ENCODE assay signal across 15 cellular contexts in genomic region chr11:126483796-126484195, GRCh38.
"Had no signal": no experiment of that assay in that cellular context is flagged by ENCODE, and none has a peak within 500 bp of the region (broad histone marks: within the 10 kb centered on the region; RNA-seq: fewer than 3 reads in every experiment).

No MANE protein-coding gene starts in this region.

- H3K9me3 ChIP-seq: neutrophil, suprapubic skin had no signal

- ATAC-seq: stimulated activated naive CD8-positive, alpha-beta T cell treated with anti-CD3 and anti-CD28 coated beads, Interleukin-15, Interleukin-2, amounts not matched to agents 100 U/mL and 50 U/mL, for 24 hours had no signal

- H3K4me1 ChIP-seq: parathyroid adenoma had no signal

- H3K27me3 Mint-ChIP-seq: naive B cell had no signal

- H3K27ac Mint-ChIP-seq: activated T-helper 1 cell treated with anti-CD3 and anti-CD28 coated beads, Interleukin-12 subunit alpha, Interleukin-12 subunit beta, Interleukin-2, Interleukin-4 antibody, amounts not matched to agents 30 ng/mL and 10 ng/mL and 1 ng/mL, durations not matched to agents 14 hours and 24 hours and 36 hours; naive B cell; T-helper 2 cell treated with Interferon-gamma antibody and Interleukin-4, amounts not matched to agents 5 μg/mL and 100 μg/mL, for 36 hours; type B pancreatic cell had no signal

- H3K79me2 ChIP-seq: parathyroid adenoma had no signal

- H3K27ac ChIP-seq: dorsolateral prefrontal cortex, neutrophil, parathyroid adenoma, skin epidermis, suprapubic skin had no signal

- H3K36me3 Mint-ChIP-seq: naive B cell, type B pancreatic cell had no signal

- H3K27me3 ChIP-seq: dorsolateral prefrontal cortex, neutrophil, suprapubic skin had no signal

- H3K4me3 ChIP-seq: dorsolateral prefrontal cortex, skin epidermis, suprapubic skin had no signal

- DNase-seq: activated CD4-positive, alpha-beta T cell treated with anti-CD3 and anti-CD28 coated beads, Interleukin-2, amount 50 U/mL, for 1 hour; activated CD8-positive, alpha-beta memory T cell treated with anti-CD3 and anti-CD28 coated beads for 24 hours; activated naive CD4-positive, alpha-beta T cell treated with Interleukin-2 at 50 U/mL for 16 hours; islet precursor cell; naive B cell; stimulated activated CD4-positive, alpha-beta T cell treated with anti-CD3 and anti-CD28 coated beads, Interleukin-4, amount 100 ng/mL, for 24 hours; stimulated activated naive CD8-positive, alpha-beta T cell treated with anti-CD3 and anti-CD28 coated beads, Interleukin-15, Interleukin-2, amounts not matched to agents 100 U/mL and 50 U/mL, for 24 hours had no signal

- H3K36me3 ChIP-seq: neutrophil, suprapubic skin had no signal

- H3K9me3 Mint-ChIP-seq: activated T-helper 1 cell treated with anti-CD3 and anti-CD28 coated beads, Interleukin-12 subunit alpha, Interleukin-12 subunit beta, Interleukin-2, Interleukin-4 antibody, amounts not matched to agents 30 ng/mL and 10 ng/mL and 1 ng/mL, durations not matched to agents 14 hours and 24 hours and 36 hours; naive B cell; T-helper 2 cell treated with Interferon-gamma antibody and Interleukin-4, amounts not matched to agents 5 μg/mL and 100 μg/mL, for 36 hours; type B pancreatic cell had no signal

- H3K9ac ChIP-seq: parathyroid adenoma had no signal

- H3K4me3 Mint-ChIP-seq: activated T-helper 1 cell treated with anti-CD3 and anti-CD28 coated beads, Interleukin-12 subunit alpha, Interleukin-12 subunit beta, Interleukin-2, Interleukin-4 antibody, amounts not matched to agents 30 ng/mL and 10 ng/mL and 1 ng/mL, durations not matched to agents 14 hours and 24 hours and 36 hours; naive B cell; T-helper 2 cell treated with Interferon-gamma antibody and Interleukin-4, amounts not matched to agents 5 μg/mL and 100 μg/mL, for 36 hours; type B pancreatic cell had no signal

- H2AFZ ChIP-seq: parathyroid adenoma had no signal
